8 cellular contexts compared by ENCODE assay signal in genomic region chr10:37976091-37976879, GRCh38. TPM values are rescaled to one million over a fixed set of nuclear protein-coding genes. Genes with fewer than 3 reads are reported as not detected.
DNase-seq lines count a peak whose midpoint lies in the region; ATAC-seq and TF ChIP-seq lines count a peak whose summit lies in the region.

Gene ZNF25 (minus strand): TSS chr10:37976647. CDS start chr10:37971722, 4,925 bp downstream.

- H3K4me3 ChIP-seq in PC-9 (peak within 1 kb of the TSS; percentile 67), muscle layer of colon (ENCODE audit: low read depth in 1 of 2, low read length in 2 of 2) (peak within 1 kb of the TSS; percentile 60 to 76)

- H3F3A ChIP-seq in PC-9 (ENCODE audit: insufficient read depth, low read depth), result no peaks in the 10 kb centered on the region

- DNase-seq in DMS79 (lab: John Stamatoyannopoulos, UW) (peak; percentile 84), KBM-7 (peak; percentile 100), PC-9 (peak; percentile 93 to 96)
- DNase-seq in activated T-cell treated with anti-CD3 and anti-CD28 coated beads, Interleukin-2, amount 50 U/mL, for 48 hours, result peak; percentile 96 to 97
- peak; percentile 94 for DNase-seq in stimulated activated CD8-positive, alpha-beta memory T cell treated with anti-CD3 and anti-CD28 coated beads, Interleukin-7, amount 100 ng/mL, for 24 hours (ENCODE audit: low read depth)

- H3K36me3 ChIP-seq in PC-9 (ENCODE audit: low read depth) (no peaks in the 10 kb centered on the region), muscle layer of colon (ENCODE audit: insufficient read depth, low read length) (no peaks in the 10 kb centered on the region)

- H3K9me2 ChIP-seq in PC-9 (ENCODE audit: insufficient read depth), result no peaks in the 10 kb centered on the region

- peak; percentile 80 for TF ChIP-seq CTCF in PC-9 (conservative IDR thresholded peaks at IDR 0.05)

- H3K9me3 ChIP-seq in PC-9 (ENCODE audit: insufficient read depth, low read depth), result no peaks in the 10 kb centered on the region
- H3K9me3 ChIP-seq in muscle layer of colon (ENCODE audit: low read length), result no peaks in the 10 kb centered on the region

- H3K27me3 ChIP-seq in PC-9 (ENCODE audit: insufficient read depth, low read depth), result no peaks in the 10 kb centered on the region
- no peaks in the 10 kb centered on the region for H3K27me3 ChIP-seq in muscle layer of colon (ENCODE audit: control insufficient read depth in 1 of 2, insufficient read depth in 2 of 2, low read length in 2 of 2)

- no peaks in the 10 kb centered on the region for H3K79me2 ChIP-seq in PC-9 (ENCODE audit: low read depth)

- POLR2A ChIA-PET in PC-9 (lab: Charles Lee; ENCODE audit: unreplicated experiment), result interaction anchor here (0.7 kb wide), 2 partner anchors 29 to 117 kb away, joined by 8 to 38 read pairs; no protein-coding TSS in a partner anchor

- no peaks in the 10 kb centered on the region for H4K20me1 ChIP-seq in PC-9 (ENCODE audit: insufficient read depth)

- peak within 1 kb of the TSS; percentile 90 for H2AFZ ChIP-seq in PC-9

- 0 out of 2 replicates have a peak within 1 kb of the TSS, but pooled peaks have one; percentile 31 for H3K27ac ChIP-seq in PC-9
- peak within 1 kb of the TSS; percentile 97 for H3K27ac ChIP-seq in muscle layer of colon (ENCODE audit: low read depth, low read length)

- CTCF ChIA-PET in PC-9 (lab: Charles Lee), result interaction anchor here (0.6 to 0.9 kb wide), 4 partner anchors 10 to 246 kb away, joined by 3 to 11 read pairs (median 4); no protein-coding TSS in a partner anchor

- intact Hi-C loops in PC-9 (cut with micrococcal nuclease; ENCODE audit: unreplicated experiment), result loop anchor here (1.0 to 5.0 kb wide), 3 partner anchors 34 to 119 kb away; partner anchors contain the start of genes ZNF248, ZNF33A and ZNF37A

- peak; percentile 97 for ATAC-seq in GM21717 (IDR thresholded peaks at IDR 0.05; ENCODE audit: unreplicated experiment)
- peak; percentile 100 for ATAC-seq in esophagus mucosa

- in situ Hi-C loops in KBM-7 (cut with MboI; ENCODE audit: low pct_unique_long_range_greater_than_20kb, low sequenced_read_pairs), result no loop called here

- no TSS peak for BruUV-seq in PC-9 (replicated peaks; lab: Mats Ljungman, UMichigan)

- H3K9ac ChIP-seq in muscle layer of colon (ENCODE audit: low read length), result peak within 1 kb of the TSS; percentile 36

- H3K4me1 ChIP-seq in PC-9 (replicated peaks; ENCODE audit: insufficient read depth) (no peaks in the 10 kb centered on the region; the same call in 1 of the 2 replicates), muscle layer of colon (ENCODE audit: insufficient read depth, low read length) (peaks cover 9% of the 10 kb centered on the region)

- H3K4me2 ChIP-seq in PC-9, result peak within 1 kb of the TSS; percentile 82

RNA-seq across cellular contexts. Expression of gene ZNF25, which starts in this region (rescaled TPM):
- total RNA-seq in PC-9 (2021), result 2.6 and 2.7 TPM in 2 replicates
- total RNA-seq in esophagus mucosa, result 2.8 TPM

Comparison
In these comparisons a context has a peak if more than half of its experiments do, and no peak if none do; other contexts are left out.
1. Peak in every context shown above with its lines: DNase-seq, ATAC-seq, H3K4me3 ChIP-seq and H3K27ac ChIP-seq.